Comparison of ENCODE assay signal across 16 cellular contexts in genomic region chr21:44921928-44922327, GRCh38. TPM values are rescaled to one million over a fixed set of nuclear protein-coding genes. Genes with fewer than 3 reads are reported as not detected.
DNase-seq lines count a peak whose midpoint lies in the region; ATAC-seq, FAIRE-seq and TF ChIP-seq lines count a peak whose summit lies in the region.
"Had no signal": no experiment of that assay in that cellular context is flagged by ENCODE, and none has a peak within 500 bp of the region (broad histone marks: within the 10 kb centered on the region; RNA-seq: fewer than 3 reads in every experiment).

No MANE protein-coding gene starts in this region.

- H3K4me3 ChIP-seq in HepG2 (replicated peaks in 1 of 3; ENCODE audit: insufficient read depth in 1 of 3, low read depth in 2 of 3, low read length in 3 of 3) (no peak overlapping the region), right lobe of liver (no peak overlapping the region), vagina (no peak overlapping the region)

- no peaks in the 10 kb centered on the region for H3K27me3 Mint-ChIP-seq in T-cell
- H3K27me3 Mint-ChIP-seq in dendritic cell treated with granulocyte-macrophage colony-stimulating factor and Interleukin-4, amounts not matched to agents 40 ng/mL and 50 ng/mL, for 4 days, result no peaks in the 10 kb centered on the region
- H3K27me3 Mint-ChIP-seq in stimulated activated naive CD8-positive, alpha-beta T cell treated with anti-CD3 and anti-CD28 coated beads, Interleukin-15, amount 100 ng/mL, for 72 hours, result no peaks in the 10 kb centered on the region

- no peak overlapping the region for H3K27ac ChIP-seq in HepG2 (ENCODE audit: extremely low read length, insufficient read depth, low read length)
- no peak overlapping the region for H3K27ac ChIP-seq in right lobe of liver
- H3K27ac ChIP-seq in vagina, result no peak overlapping the region

- TF ChIP-seq RAD21 in HepG2 (CRISPR knock-in tag; IDR thresholded peaks at IDR 0.05), result no peak

- no peak for FAIRE-seq in HepG2 (lab: Jason Lieb, UNC)
- FAIRE-seq: astrocyte had no signal

- TF ChIP-seq EP300 in HepG2 (IDR thresholded peaks at IDR 0.05; ENCODE audit: low read depth in 2 of 2, low read length in 2 of 2) (no peak), HepG2 (CRISPR knock-in tag; IDR thresholded peaks at IDR 0.05; ENCODE audit: borderline replicate concordance) (no peak)

- ATAC-seq in HepG2 (no peak), right lobe of liver (no peak), T-cell (replicated peaks in 1 of 4) (no peak), HG03469 (IDR thresholded peaks at IDR 0.05; ENCODE audit: unreplicated experiment) (no peak)
- no peak for ATAC-seq in stimulated activated naive CD8-positive, alpha-beta T cell treated with anti-CD3 and anti-CD28 coated beads, Interleukin-15, amount 100 ng/mL, for 72 hours
- ATAC-seq: sciatic nerve had no signal

- POLR2A ChIA-PET in HepG2 (lab: Yijun Ruan, JAX) (no interaction called here), T-cell (lab: Charles Lee) (no interaction called here)

- H3K4me1 ChIP-seq in HepG2 (ENCODE audit: insufficient read depth, low read length), result peaks cover 56% of the 10 kb centered on the region
- peaks cover 0 to 11% (median 5%) of the 10 kb centered on the region in 4 donors for H3K4me1 ChIP-seq in right lobe of liver
- no peaks in the 10 kb centered on the region for H3K4me1 ChIP-seq in vagina

- TF ChIP-seq CTCF in HepG2 (CRISPR knock-in tag; IDR thresholded peaks at IDR 0.05) (no peak), right lobe of liver (IDR thresholded peaks at IDR 0.05) (no peak), vagina (IDR thresholded peaks at IDR 0.05) (no peak)

- peak overlapping the region; percentile 75 to 100 (median 96) for H3K4me3 Mint-ChIP-seq in T-cell
- peak overlapping the region; percentile 91 for H3K4me3 Mint-ChIP-seq in dendritic cell treated with granulocyte-macrophage colony-stimulating factor and Interleukin-4, amounts not matched to agents 40 ng/mL and 50 ng/mL, for 4 days
- H3K4me3 Mint-ChIP-seq in stimulated activated naive CD8-positive, alpha-beta T cell treated with anti-CD3 and anti-CD28 coated beads, Interleukin-15, amount 100 ng/mL, for 72 hours, result peak overlapping the region; percentile 94 to 99

- DNase-seq in HepG2 (ENCODE audit: low spot score), result no peak
- DNase-seq in right lobe of liver, result no peak
- no peak for DNase-seq in T-cell
- DNase-seq in stimulated activated naive CD8-positive, alpha-beta T cell treated with anti-CD3 and anti-CD28 coated beads, Interleukin-15, amount 100 ng/mL, for 72 hours, result no peak
- no peak for DNase-seq in vagina (ENCODE audit: extremely low spot score in 2 of 2)
- DNase-seq in NCI-H1048 (lab: John Stamatoyannopoulos, UW), result no peak
- DNase-seq: activated effector memory CD4-positive, alpha-beta T cell treated with Interleukin-2 at 50 U/mL for 16 hours; Kasumi-1; NCI-H1092 treated with DMSO at 0.1 percent for 48 hours; NCI-H2171; substantia nigra had no signal

- intact Hi-C loops in HepG2 (cut with micrococcal nuclease; ENCODE audit: unreplicated experiment), result no loop called here
- intact Hi-C loops in right lobe of liver (cut with DNase I), result no loop called here
- intact Hi-C loops in dendritic cell treated with granulocyte-macrophage colony-stimulating factor and Interleukin-4, amounts not matched to agents 40 ng/mL and 50 ng/mL, for 4 days (cut with micrococcal nuclease), result no loop called here
- intact Hi-C loops in vagina (cut with DNase I), result no loop called here

- CTCF ChIA-PET in HepG2 (lab: Yijun Ruan, JAX; ENCODE audit: low intra/inter-chr PET ratio, low total read pairs), result no interaction called here
- CTCF ChIA-PET in T-cell (lab: Charles Lee), result no interaction called here

- H3K9me3 ChIP-seq in HepG2 (ENCODE audit: low read length) (no peaks in the 10 kb centered on the region), right lobe of liver (no peaks in the 10 kb centered on the region), vagina (no peaks in the 10 kb centered on the region)

- peak overlapping the region; percentile 94 to 99 for H3K27ac Mint-ChIP-seq in T-cell
- H3K27ac Mint-ChIP-seq in dendritic cell treated with granulocyte-macrophage colony-stimulating factor and Interleukin-4, amounts not matched to agents 40 ng/mL and 50 ng/mL, for 4 days, result peak overlapping the region; percentile 80
- H3K27ac Mint-ChIP-seq in stimulated activated naive CD8-positive, alpha-beta T cell treated with anti-CD3 and anti-CD28 coated beads, Interleukin-15, amount 100 ng/mL, for 72 hours, result no peak overlapping the region

- no peaks in the 10 kb centered on the region for H3K9me3 Mint-ChIP-seq in T-cell
- no peaks in the 10 kb centered on the region for H3K9me3 Mint-ChIP-seq in dendritic cell treated with granulocyte-macrophage colony-stimulating factor and Interleukin-4, amounts not matched to agents 40 ng/mL and 50 ng/mL, for 4 days
- no peaks in the 10 kb centered on the region for H3K9me3 Mint-ChIP-seq in stimulated activated naive CD8-positive, alpha-beta T cell treated with anti-CD3 and anti-CD28 coated beads, Interleukin-15, amount 100 ng/mL, for 72 hours

- peaks cover 5% of the 10 kb centered on the region for H3K36me3 Mint-ChIP-seq in T-cell
- peaks cover 47% of the 10 kb centered on the region for H3K36me3 Mint-ChIP-seq in dendritic cell treated with granulocyte-macrophage colony-stimulating factor and Interleukin-4, amounts not matched to agents 40 ng/mL and 50 ng/mL, for 4 days (ENCODE audit: low read depth)

- no peaks in the 10 kb centered on the region for H4K20me1 ChIP-seq in HepG2 (ENCODE audit: insufficient read depth, low read length)

- H3K36me3 ChIP-seq in HepG2 (replicated peaks in 1 of 2; ENCODE audit: control insufficient read depth in 1 of 2, insufficient read depth in 2 of 2, low read length in 2 of 2) (no peaks in the 10 kb centered on the region), right lobe of liver (no peaks in the 10 kb centered on the region), vagina (no peaks in the 10 kb centered on the region)

- no peak for TF ChIP-seq POLR2A in HepG2 (IDR thresholded peaks at IDR 0.05; ENCODE audit: insufficient read depth in 1 of 2, low read depth in 2 of 2, low read length in 2 of 2)
- no peak for TF ChIP-seq POLR2A in right lobe of liver (IDR thresholded peaks at IDR 0.05)
- no peak for TF ChIP-seq POLR2A in vagina (IDR thresholded peaks at IDR 0.05)

- BruUV-seq in HepG2 (replicated peaks; lab: Mats Ljungman, UMichigan), result no TSS peak

- 56% methylated on average over 5 of the region's 5 CpGs for WGBS in HepG2 (ENCODE audit: low lambda C conversion rate)
- WGBS in right lobe of liver (ENCODE audit: insufficient coverage, low coverage, low lambda C conversion rate, missing lambda C conversion rate), result 81% methylated on average over 5 of the region's 5 CpGs

- no peaks in the 10 kb centered on the region for H3K79me2 ChIP-seq in HepG2 (ENCODE audit: insufficient read depth, low read length)

- H3K4me1 Mint-ChIP-seq in T-cell, result peaks cover 71 to 88% (median 83%) of the 10 kb centered on the region in 3 donors
- peaks cover 83% of the 10 kb centered on the region for H3K4me1 Mint-ChIP-seq in dendritic cell treated with granulocyte-macrophage colony-stimulating factor and Interleukin-4, amounts not matched to agents 40 ng/mL and 50 ng/mL, for 4 days (ENCODE audit: low read depth)
- H3K4me1 Mint-ChIP-seq in stimulated activated naive CD8-positive, alpha-beta T cell treated with anti-CD3 and anti-CD28 coated beads, Interleukin-15, amount 100 ng/mL, for 72 hours, result peaks cover 83% of the 10 kb centered on the region

- no peak overlapping the region for H2AFZ ChIP-seq in HepG2 (ENCODE audit: low read length)

- H3K27me3 ChIP-seq in HepG2 (ENCODE audit: control insufficient read depth in 1 of 2, insufficient read depth in 2 of 2, low read length in 2 of 2), result peaks cover 3 to 5% of the 10 kb centered on the region in 2 experiments; a peak in 3 of 5 replicates
- H3K27me3 ChIP-seq in right lobe of liver, result no peaks in the 10 kb centered on the region
- H3K27me3 ChIP-seq in vagina, result no peaks in the 10 kb centered on the region

- no peak overlapping the region for H3K4me2 ChIP-seq in HepG2 (ENCODE audit: low read depth, low read length)

- in situ Hi-C loops in HepG2 (cut with HindIII; ENCODE audit: extremely low pct_ligation_motif_present, low pct_unique_long_range_greater_than_20kb), result no loop called here

- no peak overlapping the region for H3K9ac ChIP-seq in HepG2 (ENCODE audit: insufficient read depth, low read depth, low read length)

RNA-seq across cellular contexts. Expression of gene ITGB2, which starts 1.2 kb away (rescaled TPM):
- total RNA-seq in HepG2 (2016; rRNA removed; fragmentation: Illumina TruSeq; extraction: Trizol) (1.6 and 4.2 TPM in 2 replicates), right lobe of liver (10 to 100 TPM; 12.9 to 61.8 (median 36.6) TPM), T-cell (100 to 1,000 TPM; 249 to 498 (median 304) TPM), vagina (35.1 TPM)
- total RNA-seq in HepG2 (2016; cell fraction: cytosol; rRNA removed; fragmentation: Illumina TruSeq; extraction: Trizol; ENCODE audit: low read depth), result 0.71 and 0.91 TPM in 2 replicates
- total RNA-seq in HepG2 (2016; cell fraction: insoluble cytoplasmic fraction; rRNA removed; fragmentation: Illumina TruSeq; extraction: Trizol), result 2.3 and 3.5 TPM in 2 replicates
- 1.2 and 1.9 TPM in 2 replicates for total RNA-seq in HepG2 (2016; cell fraction: membrane; rRNA removed; fragmentation: Illumina TruSeq; extraction: Trizol)
- total RNA-seq in HepG2 (2016; cell fraction: nucleus; rRNA removed; fragmentation: Illumina TruSeq; extraction: Trizol), result 6.5 and 6.6 TPM in 2 replicates
- polyA plus RNA-seq in HepG2 (2011; rRNA removed), result 18.0 and 26.4 TPM in 2 replicates
- 22.3 and 25.2 TPM in 2 replicates for polyA plus RNA-seq in HepG2 (2011; cell fraction: cytosol; rRNA removed)
- 63.6 and 64.3 TPM in 2 replicates for polyA plus RNA-seq in HepG2 (2011; cell fraction: nucleus; rRNA removed)
- 28.1 and 37.9 TPM in 2 replicates for polyA plus RNA-seq in HepG2 (2012)
- polyA plus RNA-seq in HepG2 (2016; cell fraction: cytosol; fragmentation: Illumina TruSeq; extraction: Trizol; ENCODE audit: low read depth), result 0.53 and 1.0 TPM in 2 replicates
- 2.2 and 2.5 TPM in 2 replicates for polyA plus RNA-seq in HepG2 (2016; cell fraction: insoluble cytoplasmic fraction; fragmentation: Illumina TruSeq; extraction: Trizol; ENCODE audit: low read depth)
- 1.3 and 1.5 TPM in 2 replicates for polyA plus RNA-seq in HepG2 (2016; cell fraction: membrane; fragmentation: Illumina TruSeq; extraction: Trizol; ENCODE audit: low read depth)
- 5.9 and 7.0 TPM in 2 replicates for polyA plus RNA-seq in HepG2 (2016; cell fraction: nucleus; fragmentation: Illumina TruSeq; extraction: Trizol; ENCODE audit: insufficient read depth, low read depth)
- 1.4 and 26.8 TPM in 2 replicates for polyA minus RNA-seq in HepG2 (2011; rRNA and poly(A)+ RNA removed; ENCODE audit: low replicate concordance)
- polyA minus RNA-seq in HepG2 (2011; cell fraction: cytosol; rRNA and poly(A)+ RNA removed), result 11.9 and 12.6 TPM in 2 replicates
- polyA minus RNA-seq in HepG2 (2011; cell fraction: nucleus; rRNA and poly(A)+ RNA removed), result 10.0 and 14.7 TPM in 2 replicates
- total RNA-seq: G401 had no signal

RNA-seq across cellular contexts. Expression of gene SLX9, which starts 17.9 kb away (rescaled TPM):
- total RNA-seq in HepG2 (2016; rRNA removed; fragmentation: Illumina TruSeq; extraction: Trizol) (47.1 and 51.5 TPM in 2 replicates), right lobe of liver (10 to 100 TPM; 15.0 to 27.9 (median 17.1) TPM), T-cell (10 to 100 TPM; 16.7 to 32.2 (median 26.7) TPM), vagina (8.3 TPM)
- total RNA-seq in HepG2 (2016; cell fraction: cytosol; rRNA removed; fragmentation: Illumina TruSeq; extraction: Trizol; ENCODE audit: low read depth), result 43.4 and 50.9 TPM in 2 replicates
- 51.9 and 55.4 TPM in 2 replicates for total RNA-seq in HepG2 (2016; cell fraction: insoluble cytoplasmic fraction; rRNA removed; fragmentation: Illumina TruSeq; extraction: Trizol)
- total RNA-seq in HepG2 (2016; cell fraction: membrane; rRNA removed; fragmentation: Illumina TruSeq; extraction: Trizol), result 31.2 and 37.8 TPM in 2 replicates
- total RNA-seq in HepG2 (2016; cell fraction: nucleus; rRNA removed; fragmentation: Illumina TruSeq; extraction: Trizol), result 17.3 and 20.5 TPM in 2 replicates
- 21.0 and 22.6 TPM in 2 replicates for polyA plus RNA-seq in HepG2 (2011; rRNA removed)
- 32.4 and 47.0 TPM in 2 replicates for polyA plus RNA-seq in HepG2 (2011; cell fraction: cytosol; rRNA removed)
- 22.9 and 26.2 TPM in 2 replicates for polyA plus RNA-seq in HepG2 (2011; cell fraction: nucleus; rRNA removed)
- 22.9 TPM in 2 replicates for polyA plus RNA-seq in HepG2 (2012)
- 43.3 and 45.1 TPM in 2 replicates for polyA plus RNA-seq in HepG2 (2016; cell fraction: cytosol; fragmentation: Illumina TruSeq; extraction: Trizol; ENCODE audit: low read depth)
- polyA plus RNA-seq in HepG2 (2016; cell fraction: insoluble cytoplasmic fraction; fragmentation: Illumina TruSeq; extraction: Trizol; ENCODE audit: low read depth), result 53.9 and 57.5 TPM in 2 replicates
- polyA plus RNA-seq in HepG2 (2016; cell fraction: membrane; fragmentation: Illumina TruSeq; extraction: Trizol; ENCODE audit: low read depth), result 27.6 and 29.8 TPM in 2 replicates
- polyA plus RNA-seq in HepG2 (2016; cell fraction: nucleus; fragmentation: Illumina TruSeq; extraction: Trizol; ENCODE audit: insufficient read depth, low read depth), result 35.4 and 41.4 TPM in 2 replicates
- polyA minus RNA-seq in HepG2 (2011; rRNA and poly(A)+ RNA removed; ENCODE audit: low replicate concordance), result 14.1 and 17.2 TPM in 2 replicates
- polyA minus RNA-seq in HepG2 (2011; cell fraction: cytosol; rRNA and poly(A)+ RNA removed), result 15.8 and 22.1 TPM in 2 replicates
- polyA minus RNA-seq in HepG2 (2011; cell fraction: nucleus; rRNA and poly(A)+ RNA removed), result 5.8 and 8.6 TPM in 2 replicates

RNA-seq across cellular contexts. Expression of gene PTTG1IP, which starts 48.4 kb away (rescaled TPM):
- 89.4 and 161 TPM in 2 replicates for total RNA-seq in HepG2 (2016; rRNA removed; fragmentation: Illumina TruSeq; extraction: Trizol)
- total RNA-seq in HepG2 (2016; cell fraction: cytosol; rRNA removed; fragmentation: Illumina TruSeq; extraction: Trizol; ENCODE audit: low read depth), result 42.7 and 52.7 TPM in 2 replicates
- 93.0 and 159 TPM in 2 replicates for total RNA-seq in HepG2 (2016; cell fraction: insoluble cytoplasmic fraction; rRNA removed; fragmentation: Illumina TruSeq; extraction: Trizol)
- total RNA-seq in HepG2 (2016; cell fraction: membrane; rRNA removed; fragmentation: Illumina TruSeq; extraction: Trizol), result 72.6 and 73.1 TPM in 2 replicates
- 137 and 161 TPM in 2 replicates for total RNA-seq in HepG2 (2016; cell fraction: nucleus; rRNA removed; fragmentation: Illumina TruSeq; extraction: Trizol)
- polyA plus RNA-seq in HepG2 (2011; rRNA removed), result 700 and 734 TPM in 2 replicates
- polyA plus RNA-seq in HepG2 (2011; cell fraction: cytosol; rRNA removed), result 548 and 662 TPM in 2 replicates
- 529 and 555 TPM in 2 replicates for polyA plus RNA-seq in HepG2 (2011; cell fraction: nucleus; rRNA removed)
- polyA plus RNA-seq in HepG2 (2012), result 435 and 453 TPM in 2 replicates
- 22.2 and 24.3 TPM in 2 replicates for polyA plus RNA-seq in HepG2 (2016; cell fraction: cytosol; fragmentation: Illumina TruSeq; extraction: Trizol; ENCODE audit: low read depth)
- 90.0 and 95.3 TPM in 2 replicates for polyA plus RNA-seq in HepG2 (2016; cell fraction: insoluble cytoplasmic fraction; fragmentation: Illumina TruSeq; extraction: Trizol; ENCODE audit: low read depth)
- 47.9 and 49.9 TPM in 2 replicates for polyA plus RNA-seq in HepG2 (2016; cell fraction: membrane; fragmentation: Illumina TruSeq; extraction: Trizol; ENCODE audit: low read depth)
- 267 and 281 TPM in 2 replicates for polyA plus RNA-seq in HepG2 (2016; cell fraction: nucleus; fragmentation: Illumina TruSeq; extraction: Trizol; ENCODE audit: insufficient read depth, low read depth)
- polyA minus RNA-seq in HepG2 (2011; rRNA and poly(A)+ RNA removed; ENCODE audit: low replicate concordance), result 110 and 581 TPM in 2 replicates
- polyA minus RNA-seq in HepG2 (2011; cell fraction: cytosol; rRNA and poly(A)+ RNA removed), result 491 and 595 TPM in 2 replicates
- 203 and 242 TPM in 2 replicates for polyA minus RNA-seq in HepG2 (2011; cell fraction: nucleus; rRNA and poly(A)+ RNA removed)
- total RNA-seq in right lobe of liver, result 100 to 1,000 TPM in 3 of 6 experiments, 10 to 100 TPM in 3; 54.3 to 195 (median 140) TPM
- 10 to 100 TPM; 73.4 to 91.1 (median 90.2) TPM for total RNA-seq in T-cell
- total RNA-seq in vagina, result 165 TPM

Comparison
In these comparisons a context has a peak if more than half of its experiments do, and no peak if none do; other contexts are left out.
1. H3K27ac Mint-ChIP-seq: peak in T-cell (2 of 2) and dendritic cell treated with granulocyte-macrophage colony-stimulating factor and Interleukin-4, amounts not matched to agents 40 ng/mL and 50 ng/mL, for 4 days (single experiment); none in stimulated activated naive CD8-positive, alpha-beta T cell treated with anti-CD3 and anti-CD28 coated beads, Interleukin-15, amount 100 ng/mL, for 72 hours (0 of 2).
2. Peak in every context shown above with its lines, with median percentiles within 50 percentile points of each other: H3K4me3 Mint-ChIP-seq.